ENCODE assay signal across 2 cellular contexts in genomic region chr4:67151376-67152343, GRCh38.
TF ChIP-seq lines count a peak whose summit lies in the region.

No MANE protein-coding gene starts in this region.

TF ChIP-seq in K562, 482 proteins besides CTCF, POLR2A, EP300 and RAD21 (continued from another document and continues in another):
- no peak for TF ChIP-seq PRDM10 (IDR thresholded peaks at IDR 0.05; ENCODE audit: partially characterized antibody)
- peak; percentile 48 to 59 for TF ChIP-seq E2F6 (IDR thresholded peaks at IDR 0.05; ENCODE audit: borderline replicate concordance in 1 of 2, extremely low read depth in 1 of 2, insufficient read depth in 1 of 2, insufficient read length in 1 of 2, low read depth in 1 of 2, low read length in 1 of 2, poor library complexity in 1 of 2, severe bottlenecking in 1 of 2)
- TF ChIP-seq PHF8 (IDR thresholded peaks at IDR 0.05; ENCODE audit: borderline replicate concordance, low read length), result peak; percentile 23; the same call in 1 of the 2 replicates
- no peak for TF ChIP-seq THAP12 (CRISPR knock-in tag; IDR thresholded peaks at IDR 0.05)
- TF ChIP-seq TFAP4 (CRISPR knock-in tag; IDR thresholded peaks at IDR 0.05; ENCODE audit: borderline replicate concordance), result peak; percentile 11; the same call in 1 of the 2 replicates
- TF ChIP-seq, protein P1, sequence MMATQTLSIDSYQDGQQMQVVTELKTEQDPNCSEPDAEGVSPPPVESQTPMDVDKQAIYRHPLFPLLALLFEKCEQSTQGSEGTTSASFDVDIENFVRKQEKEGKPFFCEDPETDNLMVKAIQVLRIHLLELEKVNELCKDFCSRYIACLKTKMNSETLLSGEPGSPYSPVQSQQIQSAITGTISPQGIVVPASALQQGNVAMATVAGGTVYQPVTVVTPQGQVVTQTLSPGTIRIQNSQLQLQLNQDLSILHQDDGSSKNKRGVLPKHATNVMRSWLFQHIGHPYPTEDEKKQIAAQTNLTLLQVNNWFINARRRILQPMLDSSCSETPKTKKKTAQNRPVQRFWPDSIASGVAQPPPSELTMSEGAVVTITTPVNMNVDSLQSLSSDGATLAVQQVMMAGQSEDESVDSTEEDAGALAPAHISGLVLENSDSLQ (IDR thresholded peaks at IDR 0.05), result no peak
- TF ChIP-seq DPF2 (IDR thresholded peaks at IDR 0.05), result 0 out of 2 replicates have a peak, but pooled peaks have one; percentile 34
- peak; percentile 36; the same call in 1 of the 2 replicates for TF ChIP-seq POLR2G (IDR thresholded peaks at IDR 0.05; ENCODE audit: low read depth, low read length)
- peak; percentile 58 for TF ChIP-seq RBFOX2 (IDR thresholded peaks at IDR 0.05; ENCODE audit: low read depth, low read length)
- peak; percentile 64 for TF ChIP-seq CBFA2T3 (IDR thresholded peaks at IDR 0.05)
- TF ChIP-seq TEAD1 (CRISPR knock-in tag; IDR thresholded peaks at IDR 0.05), result no peak
- peak; percentile 81 to 88; a peak in 3 of 4 replicates for TF ChIP-seq UBTF (IDR thresholded peaks at IDR 0.05; ENCODE audit: borderline replicate concordance in 1 of 2, low read depth in 2 of 2, low read length in 2 of 2)
- TF ChIP-seq CBFA2T2 (conservative IDR thresholded peaks at IDR 0.05), result peak; percentile 44

TF ChIP-seq in HepG2, 621 proteins besides CTCF, POLR2A, EP300 and RAD21 (continued from another document):
- TF ChIP-seq DRAP1 (CRISPR knock-in tag; IDR thresholded peaks at IDR 0.05) (no peak), HMGA1 (CRISPR knock-in tag; conservative IDR thresholded peaks at IDR 0.05) (no peak), PLRG1 (conservative IDR thresholded peaks at IDR 0.05) (no peak), HCFC1 (IDR thresholded peaks at IDR 0.05; ENCODE audit: low read depth, low read length) (no peak)
- TF ChIP-seq, protein P2, sequence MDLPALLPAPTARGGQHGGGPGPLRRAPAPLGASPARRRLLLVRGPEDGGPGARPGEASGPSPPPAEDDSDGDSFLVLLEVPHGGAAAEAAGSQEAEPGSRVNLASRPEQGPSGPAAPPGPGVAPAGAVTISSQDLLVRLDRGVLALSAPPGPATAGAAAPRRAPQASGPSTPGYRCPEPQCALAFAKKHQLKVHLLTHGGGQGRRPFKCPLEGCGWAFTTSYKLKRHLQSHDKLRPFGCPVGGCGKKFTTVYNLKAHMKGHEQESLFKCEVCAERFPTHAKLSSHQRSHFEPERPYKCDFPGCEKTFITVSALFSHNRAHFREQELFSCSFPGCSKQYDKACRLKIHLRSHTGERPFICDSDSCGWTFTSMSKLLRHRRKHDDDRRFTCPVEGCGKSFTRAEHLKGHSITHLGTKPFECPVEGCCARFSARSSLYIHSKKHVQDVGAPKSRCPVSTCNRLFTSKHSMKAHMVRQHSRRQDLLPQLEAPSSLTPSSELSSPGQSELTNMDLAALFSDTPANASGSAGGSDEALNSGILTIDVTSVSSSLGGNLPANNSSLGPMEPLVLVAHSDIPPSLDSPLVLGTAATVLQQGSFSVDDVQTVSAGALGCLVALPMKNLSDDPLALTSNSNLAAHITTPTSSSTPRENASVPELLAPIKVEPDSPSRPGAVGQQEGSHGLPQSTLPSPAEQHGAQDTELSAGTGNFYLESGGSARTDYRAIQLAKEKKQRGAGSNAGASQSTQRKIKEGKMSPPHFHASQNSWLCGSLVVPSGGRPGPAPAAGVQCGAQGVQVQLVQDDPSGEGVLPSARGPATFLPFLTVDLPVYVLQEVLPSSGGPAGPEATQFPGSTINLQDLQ (CRISPR knock-in tag; IDR thresholded peaks at IDR 0.05), result no peak
